8 cellular contexts compared by ENCODE assay signal in genomic region chr1:11735854-11736745, GRCh38. TPM values are rescaled to one million over a fixed set of nuclear protein-coding genes. Genes with fewer than 3 reads are reported as not detected.
DNase-seq lines count a peak whose midpoint lies in the region; ATAC-seq and TF ChIP-seq lines count a peak whose summit lies in the region.

Gene AGTRAP (plus strand): TSS chr1:11736136. CDS start chr1:11736209, 73 bp downstream.

- peaks cover 32% of the 10 kb centered on the region for H3K27me3 ChIP-seq in DND-41 (ENCODE audit: insufficient read depth, low read length, poor library complexity)
- H3K27me3 ChIP-seq in HAP-1 (ENCODE audit: low read depth), result no peaks in the 10 kb centered on the region
- no peaks in the 10 kb centered on the region for H3K27me3 ChIP-seq in adrenal gland
- no peaks in the 10 kb centered on the region for H3K27me3 ChIP-seq in heart right ventricle

- H3K4me1 ChIP-seq in DND-41 (ENCODE audit: insufficient read depth, low read length) (peaks cover 51% of the 10 kb centered on the region), HAP-1 (peaks cover 12% of the 10 kb centered on the region), adrenal gland (replicated peaks in 1 of 2) (peaks cover 20 to 46% of the 10 kb centered on the region in 2 donors), heart right ventricle (peaks cover 6 to 75% (median 36%) of the 10 kb centered on the region in 9 donors)

- ATAC-seq in DND-41 (ENCODE audit: insufficient read depth, low read depth) (peak; percentile 18; the same call in 2 of the 3 replicates), heart right ventricle (peak; percentile 83 to 94 (median 92))

- peak within 1 kb of the TSS; percentile 86 for H3K27ac Mint-ChIP-seq in type B pancreatic cell

- H3K9ac ChIP-seq in DND-41 (ENCODE audit: low read depth, low read length), result peak within 1 kb of the TSS; percentile 58

- DNase-seq in DND-41, result peak; percentile 69
- peak; percentile 88 to 96 for DNase-seq in HAP-1 (ENCODE audit: low spot score in 2 of 2)
- DNase-seq in NCI-H128 (lab: John Stamatoyannopoulos, UW; ENCODE audit: unreplicated experiment), result peak; percentile 82
- DNase-seq in T-helper 1 cell, result peak; percentile 77 to 90 (median 84)
- peak; percentile 93 to 98 (median 96) for DNase-seq in adrenal gland
- peak; percentile 97 to 98 for DNase-seq in heart right ventricle
- DNase-seq in posterior vena cava (ENCODE audit: low spot score), result peak; percentile 100
- DNase-seq in type B pancreatic cell (ENCODE audit: extremely low spot score, unreplicated experiment), result peak; percentile 94

- no peaks in the 10 kb centered on the region for H3K9me3 ChIP-seq in DND-41 (ENCODE audit: insufficient read depth, low read length, severe bottlenecking)
- H3K9me3 ChIP-seq in HAP-1, result no peaks in the 10 kb centered on the region
- H3K9me3 ChIP-seq in adrenal gland (replicated peaks in 1 of 3), result no peaks in the 10 kb centered on the region
- no peaks in the 10 kb centered on the region for H3K9me3 ChIP-seq in heart right ventricle

- peak within 1 kb of the TSS; percentile 93 for H3K4me3 Mint-ChIP-seq in type B pancreatic cell

- TF ChIP-seq POLR2A in adrenal gland (IDR thresholded peaks at IDR 0.05), result no peak

- H3K4me2 ChIP-seq in DND-41 (ENCODE audit: insufficient read depth, low read length), result peak within 1 kb of the TSS; percentile 87

- H3K36me3 ChIP-seq in DND-41 (ENCODE audit: insufficient read depth, low read length), result no peaks in the 10 kb centered on the region
- H3K36me3 ChIP-seq in HAP-1 (replicated peaks), result no peaks in the 10 kb centered on the region
- no peaks in the 10 kb centered on the region for H3K36me3 ChIP-seq in adrenal gland (replicated peaks in 1 of 2)
- no peaks in the 10 kb centered on the region for H3K36me3 ChIP-seq in heart right ventricle

- H3K4me1 Mint-ChIP-seq in type B pancreatic cell (ENCODE audit: unreplicated experiment), result peaks cover 37% of the 10 kb centered on the region

- H3K36me3 Mint-ChIP-seq in type B pancreatic cell, result no peaks in the 10 kb centered on the region

- no peaks in the 10 kb centered on the region for H3K9me3 Mint-ChIP-seq in type B pancreatic cell

- 0 to 1% (median 1%) methylated on average over 19 to 59 of the region's 59 CpGs for WGBS in adrenal gland, 4 donors
- WGBS in heart right ventricle, 2 donors, result 1% methylated on average over 55 to 59 of the region's 59 CpGs

- peak within 1 kb of the TSS; percentile 78 for H2AFZ ChIP-seq in DND-41 (ENCODE audit: low read depth, low read length)

- in situ Hi-C loops in HAP-1 (cut with MboI; ENCODE audit: low sequenced_read_pairs), result no loop called here

- H4K20me1 ChIP-seq in DND-41 (ENCODE audit: insufficient read depth, low read length), result peaks cover 20% of the 10 kb centered on the region; the same call in 1 of the 2 replicates

- peak within 1 kb of the TSS; percentile 28 for H3K27ac ChIP-seq in DND-41 (ENCODE audit: low read length)
- peak within 1 kb of the TSS; percentile 10 to 85 (median 69) for H3K27ac ChIP-seq in adrenal gland
- peak within 1 kb of the TSS; percentile 41 to 97 (median 88) for H3K27ac ChIP-seq in heart right ventricle

- H3K4me3 ChIP-seq in DND-41 (ENCODE audit: low read depth in 1 of 2, low read length in 2 of 2) (peak within 1 kb of the TSS; percentile 22 to 70; a peak in 3 of 4 replicates), HAP-1 (peak within 1 kb of the TSS; percentile 95), adrenal gland (peak within 1 kb of the TSS; percentile 80 to 93 (median 86)), heart right ventricle (peak within 1 kb of the TSS; percentile 36 to 99 (median 84))

- no peaks in the 10 kb centered on the region for H3K79me2 ChIP-seq in DND-41 (ENCODE audit: insufficient read depth, low read length)

- H3K27me3 Mint-ChIP-seq in type B pancreatic cell, result no peaks in the 10 kb centered on the region

- TF ChIP-seq CTCF in DND-41 (IDR thresholded peaks at IDR 0.05; ENCODE audit: borderline replicate concordance, extremely low read depth, low read length, poor library complexity, severe bottlenecking) (no peak), adrenal gland (IDR thresholded peaks at IDR 0.05) (peak in 1 of 6 experiments; percentile 5), heart right ventricle (IDR thresholded peaks at IDR 0.05) (peak in 2 of 9 donors; percentile 17 to 28), type B pancreatic cell (conservative IDR thresholded peaks at IDR 0.05) (peak; percentile 27)

- intact Hi-C loops in adrenal gland (cut with DNase I) (no loop called here), heart right ventricle (cut with DNase I) (loop anchor here in 4 of 10 donors (5.0 kb wide), 4 partner anchors 46 to 71 kb away; partner anchors contain the start of genes CLCN6 (in 1 of the 4) and MTHFR (in 1 of the 4)), posterior vena cava (cut with DNase I) (loop anchor here in 1 of 2 donors (10.0 kb wide), 1 partner anchor 49 kb away; no protein-coding TSS in a partner anchor)

RNA-seq across cellular contexts. Expression of gene AGTRAP, which starts in this region (rescaled TPM):
- total RNA-seq in adrenal gland, result 100 to 1,000 TPM in 1 of 8 donors, 10 to 100 TPM in 7; 33.7 to 104 (median 46.6) TPM
- polyA plus RNA-seq in adrenal gland, result 10 to 100 TPM; 23.4 to 57.0 (median 31.3) TPM
- 10 to 100 TPM; 12.9 to 37.9 (median 16.9) TPM for total RNA-seq in heart right ventricle
- 10 to 100 TPM; 21.4 to 96.7 TPM for polyA plus RNA-seq in heart right ventricle
- total RNA-seq in posterior vena cava, result 10 to 100 TPM; 35.1 to 39.1 TPM
- 38.0 and 38.6 TPM in 2 replicates for total RNA-seq in type B pancreatic cell (ENCODE audit: low replicate concordance)

Comparison
In these comparisons a context has a peak if more than half of its experiments do, and no peak if none do; other contexts are left out.
1. Peak in every context shown above with its lines: DNase-seq, ATAC-seq, H3K4me3 ChIP-seq and H3K27ac ChIP-seq.
2. H3K27ac ChIP-seq: peak in every context shown above with its lines; median percentile 88 in heart right ventricle; 69 in adrenal gland; 28 in DND-41.